In genomic region chr13:111482806-111483620, GRCh38 we compare ENCODE assay signal across 20 cellular contexts.
DNase-seq lines count a peak whose midpoint lies in the region; ATAC-seq and TF ChIP-seq lines count a peak whose summit lies in the region.
"Had no signal": no experiment of that assay in that cellular context is flagged by ENCODE, and none has a peak within 500 bp of the region (broad histone marks: within the 10 kb centered on the region; RNA-seq: fewer than 3 reads in every experiment).

No MANE protein-coding gene starts in this region.

- H3K36me3 ChIP-seq in osteoblast (ENCODE audit: insufficient read depth, low read length) = no peaks in the 10 kb centered on the region

- H3K4me3 ChIP-seq in osteoblast (ENCODE audit: insufficient read depth, low read length) = no peak overlapping the region

- no peak overlapping the region for H3K4me2 ChIP-seq in osteoblast (ENCODE audit: insufficient read depth, low read length)

- no peaks in the 10 kb centered on the region for H4K20me1 ChIP-seq in osteoblast (ENCODE audit: insufficient read depth, low read length)

- peaks cover 3% of the 10 kb centered on the region for H3K9me3 ChIP-seq in osteoblast (ENCODE audit: low read depth, low read length)

- TF ChIP-seq CTCF in glutamatergic neuron (IDR thresholded peaks at IDR 0.05; ENCODE audit: partially characterized antibody, unreplicated experiment) (no peak), osteoblast (IDR thresholded peaks at IDR 0.05; ENCODE audit: extremely low read depth, low read depth, low read length) (no peak)

- peak overlapping the region; percentile 79 for H3K27ac Mint-ChIP-seq in glutamatergic neuron (ENCODE audit: unreplicated experiment)
- H3K27ac Mint-ChIP-seq: CD8-positive, alpha-beta memory T cell had no signal

- no peak overlapping the region for H3K4me3 Mint-ChIP-seq in glutamatergic neuron (ENCODE audit: unreplicated experiment)
- H3K4me3 Mint-ChIP-seq: CD8-positive, alpha-beta memory T cell had no signal

- H3K27me3 Mint-ChIP-seq in glutamatergic neuron (ENCODE audit: unreplicated experiment) = peaks cover 9% of the 10 kb centered on the region

- no peak overlapping the region for H3K27ac ChIP-seq in osteoblast (ENCODE audit: low read depth, low read length)
- H3K27ac ChIP-seq: C4-2B had no signal

- no peak overlapping the region for H2AFZ ChIP-seq in osteoblast (ENCODE audit: low read length)

- DNase-seq in activated effector memory CD4-positive, alpha-beta T cell treated with anti-CD3 and anti-CD28 coated beads, Interleukin-2, amount 50 U/mL, for 16 hours = peak; percentile 48
- DNase-seq in activated effector memory CD4-positive, alpha-beta T cell treated with Interleukin-2 at 50 U/mL for 16 hours = no peak
- DNase-seq in glutamatergic neuron = no peak
- peak; percentile 37 for DNase-seq in osteoblast (ENCODE audit: insufficient read length, low spot score, missing footprints)
- peak; percentile 31 for DNase-seq in ureter (ENCODE audit: low spot score)
- DNase-seq in OCI-M1 (lab: John Stamatoyannopoulos, UW) = no peak
- DNase-seq: AML-193; Calu3; CD8-positive, alpha-beta memory T cell; DMS153; KG1; NCI-H1105; NCI-H1694; NCI-H2081 treated with DMSO at 0.1 percent for 48 hours; NCI-H2171 treated with DMSO at 0.1 percent for 48 hours; NCI-H524 treated with DMSO at 0.1 percent for 48 hours; SHP77 had no signal

- no peaks in the 10 kb centered on the region for H3K79me2 ChIP-seq in osteoblast (ENCODE audit: insufficient read depth, low read length)

- peaks cover 32% of the 10 kb centered on the region for H3K4me1 Mint-ChIP-seq in glutamatergic neuron (ENCODE audit: low read depth, unreplicated experiment)
- H3K4me1 Mint-ChIP-seq: CD8-positive, alpha-beta memory T cell had no signal

- H3K36me3 Mint-ChIP-seq in glutamatergic neuron (ENCODE audit: unreplicated experiment) = peaks cover 6% of the 10 kb centered on the region
- H3K36me3 Mint-ChIP-seq: CD8-positive, alpha-beta memory T cell had no signal

- H3K27me3 ChIP-seq in osteoblast (ENCODE audit: insufficient read depth, low read length) = no peaks in the 10 kb centered on the region

- H3K9me3 Mint-ChIP-seq in glutamatergic neuron (ENCODE audit: unreplicated experiment) = peaks cover 6% of the 10 kb centered on the region

- H3K4me1 ChIP-seq in osteoblast (ENCODE audit: insufficient read depth, low read length) = no peaks in the 10 kb centered on the region

- no peak for ATAC-seq in GM21786 (IDR thresholded peaks at IDR 0.05; ENCODE audit: unreplicated experiment)
- no peak for ATAC-seq in GM18519 (IDR thresholded peaks at IDR 0.05; ENCODE audit: low FRiP score, unreplicated experiment)

Comparison
In these comparisons a context has a peak if more than half of its experiments do, and no peak if none do; other contexts are left out.
1. DNase-seq: peak in activated effector memory CD4-positive, alpha-beta T cell treated with anti-CD3 and anti-CD28 coated beads, Interleukin-2, amount 50 U/mL, for 16 hours (single experiment), osteoblast (single experiment) and ureter (single experiment); none in activated effector memory CD4-positive, alpha-beta T cell treated with Interleukin-2 at 50 U/mL for 16 hours (single experiment), glutamatergic neuron (single experiment) and OCI-M1 (single experiment).